ENCODE assay signal across 9 cellular contexts in genomic region chr14:51239813-51240803, GRCh38. TPM values are rescaled to one million over a fixed set of nuclear protein-coding genes. Genes with fewer than 3 reads are reported as not detected.
DNase-seq lines count a peak whose midpoint lies in the region; ATAC-seq and TF ChIP-seq lines count a peak whose summit lies in the region.
"Had no signal": no experiment of that assay in that cellular context is flagged by ENCODE, and none has a peak within 500 bp of the region (broad histone marks: within the 10 kb centered on the region; RNA-seq: fewer than 3 reads in every experiment).

Gene TMX1, plus strand, starts transcription at chr14:51240247. Its CDS starts 46 bp downstream, at chr14:51240293.

- DNase-seq in AG10803 (ENCODE audit: low read depth): peak; percentile 98
- DNase-seq in NCI-H345 (lab: John Stamatoyannopoulos, UW): peak; percentile 99
- DNase-seq in activated B cell treated with CpG ODN at 0.5 μM for 24 hours: peak; percentile 83
- DNase-seq in central memory CD8-positive, alpha-beta T cell (ENCODE audit: low spot score in 2 of 2): peak; percentile 64 to 69
- peak; percentile 99 for DNase-seq in inferior parietal cortex (ENCODE audit: extremely low spot score)
- peak; percentile 97 for DNase-seq in spleen

- CTCF ChIA-PET in activated B cell treated with CpG ODN at 0.5 μM for 24 hours (lab: Charles Lee): interaction anchor here (0.9 kb wide), 1 partner anchor 49 kb away, joined by 3 read pairs; no protein-coding TSS in a partner anchor

- peaks cover 12% of the 10 kb centered on the region for H3K4me1 Mint-ChIP-seq in activated B cell treated with CpG ODN at 0.5 μM for 24 hours
- H3K4me1 Mint-ChIP-seq in central memory CD8-positive, alpha-beta T cell: peaks cover 12% of the 10 kb centered on the region

- H3K27me3 ChIP-seq in spleen (replicated peaks in 1 of 7): no peaks in the 10 kb centered on the region

- H3K4me3 Mint-ChIP-seq in activated B cell treated with CpG ODN at 0.5 μM for 24 hours: no peak within 1 kb of the TSS
- no peak within 1 kb of the TSS for H3K4me3 Mint-ChIP-seq in central memory CD8-positive, alpha-beta T cell

- WGBS in spleen, 5 donors: 1% methylated on average over 50 to 65 of the region's 65 CpGs

- no peaks in the 10 kb centered on the region for H3K9me3 ChIP-seq in spleen

- peak within 1 kb of the TSS; percentile 100 for H3K4me3 ChIP-seq in AG10803 (ENCODE audit: low read length)
- peak within 1 kb of the TSS; percentile 82 to 99 (median 94) for H3K4me3 ChIP-seq in spleen

- H3K27me3 Mint-ChIP-seq in activated B cell treated with CpG ODN at 0.5 μM for 24 hours: no peaks in the 10 kb centered on the region
- no peaks in the 10 kb centered on the region for H3K27me3 Mint-ChIP-seq in central memory CD8-positive, alpha-beta T cell

- TF ChIP-seq CTCF in AG10803 (conservative IDR thresholded peaks at IDR 0.05; ENCODE audit: low read length) (no peak), activated B cell treated with CpG ODN at 0.5 μM for 24 hours (IDR thresholded peaks at IDR 0.05) (no peak), spleen (IDR thresholded peaks at IDR 0.05 in 8 of 11, conservative IDR thresholded peaks at IDR 0.05 in 3 of 11) (peak in 4 of 11 experiments; percentile 11 to 33 (median 26))

- H3K27ac Mint-ChIP-seq in activated B cell treated with CpG ODN at 0.5 μM for 24 hours: no peak within 1 kb of the TSS
- no peak within 1 kb of the TSS for H3K27ac Mint-ChIP-seq in central memory CD8-positive, alpha-beta T cell (ENCODE audit: low read depth)
- H3K27ac Mint-ChIP-seq: brain had no signal

- no peaks in the 10 kb centered on the region for H3K9me3 Mint-ChIP-seq in activated B cell treated with CpG ODN at 0.5 μM for 24 hours
- no peaks in the 10 kb centered on the region for H3K9me3 Mint-ChIP-seq in central memory CD8-positive, alpha-beta T cell
- H3K9me3 Mint-ChIP-seq: brain had no signal

- ATAC-seq in GM19025 (IDR thresholded peaks at IDR 0.05; ENCODE audit: low read depth, unreplicated experiment) (peak; percentile 90), HG03280 (IDR thresholded peaks at IDR 0.05; ENCODE audit: unreplicated experiment) (peak; percentile 87), activated B cell treated with CpG ODN at 0.5 μM for 24 hours (ENCODE audit: low read depth) (peak; percentile 92)
- peak; percentile 88 for ATAC-seq in central memory CD8-positive, alpha-beta T cell (replicated peaks; ENCODE audit: extremely low read depth, poor library complexity, severe bottlenecking)

- H3K36me3 Mint-ChIP-seq in activated B cell treated with CpG ODN at 0.5 μM for 24 hours (ENCODE audit: low read depth): peaks cover 9% of the 10 kb centered on the region
- H3K36me3 Mint-ChIP-seq in central memory CD8-positive, alpha-beta T cell (ENCODE audit: insufficient read depth): no peaks in the 10 kb centered on the region

- POLR2A ChIA-PET in activated B cell treated with CpG ODN at 0.5 μM for 24 hours (lab: Charles Lee): interaction anchor here (0.6 to 1.9 kb wide), 7 partner anchors 26 to 1620 kb away, joined by 3 to 13 read pairs (median 4); partner anchors contain the start of genes MGAT2, RPL36AL and TRIM9

- peaks cover 16 to 57% (median 44%) of the 10 kb centered on the region in 6 donors for H3K4me1 ChIP-seq in spleen

- TF ChIP-seq POLR2A in spleen (IDR thresholded peaks at IDR 0.05): peak in 2 of 3 donors; percentile 65 to 86

- intact Hi-C loops in activated B cell treated with CpG ODN at 0.5 μM for 24 hours (cut with micrococcal nuclease) (loop anchor here (1.0 to 10.0 kb wide), 10 partner anchors 8 to 1655 kb away; partner anchors contain the start of genes DMAC2L, FRMD6, GNPNAT1 and GPR137C), spleen (cut with DNase I; ENCODE audit: low total_unique reads) (no loop called here)

- H3K27ac ChIP-seq in spleen: peak within 1 kb of the TSS; percentile 82 to 94 (median 91)

- H3K36me3 ChIP-seq in spleen: peaks cover 0 to 12% (median 0%) of the 10 kb centered on the region in 6 donors

RNA-seq across cellular contexts. Expression of gene TMX1, which starts in this region (rescaled TPM):
- total RNA-seq in activated B cell treated with CpG ODN at 0.5 μM for 24 hours (24.6 and 25.3 TPM in 2 replicates), spleen (10 to 100 TPM; 33.7 to 41.3 (median 39.0) TPM)
- polyA plus RNA-seq in spleen: 1 to 10 TPM; 6.1 to 9.8 (median 9.6) TPM

Comparison
In these comparisons a context has a peak if more than half of its experiments do, and no peak if none do; other contexts are left out.
1. Peak in every context shown above with its lines: DNase-seq, ATAC-seq, H3K4me3 ChIP-seq and H3K27ac ChIP-seq.